In genomic region chr4:14744346-14744745, GRCh38 we compare ENCODE assay signal across 25 cellular contexts.
"Had no signal": no experiment of that assay in that cellular context is flagged by ENCODE, and none has a peak within 500 bp of the region (broad histone marks: within the 10 kb centered on the region; RNA-seq: fewer than 3 reads in every experiment).

No MANE protein-coding gene starts in this region.

- H3K4me3 ChIP-seq: breast epithelium, K562, SJSA1 had no signal

- H3K4me3 Mint-ChIP-seq: activated B cell treated with CpG ODN at 0.5 μM for 24 hours; activated CD4-positive, alpha-beta T cell treated with anti-CD3 and anti-CD28 coated beads, Interleukin-2, amount 10 ng/mL, durations not matched to agents 24 days and 14 days; activated CD8-positive, alpha-beta memory T cell treated with anti-CD3 and anti-CD28 coated beads, Interleukin-2, amount 10 ng/mL, durations not matched to agents 7 days and 5 days; activated naive CD8-positive, alpha-beta T cell treated with anti-CD3 and anti-CD28 coated beads, Interleukin-2, amount 50 U/mL, for 24 hours; activated T-cell treated with anti-CD3 and anti-CD28 coated beads, Interleukin-2, amount 50 U/mL, for 24 hours; activated T-helper 1 cell treated with anti-CD3 and anti-CD28 coated beads, Interleukin-12 subunit alpha, Interleukin-12 subunit beta, Interleukin-2, Interleukin-4 antibody, amounts not matched to agents 30 ng/mL and 10 ng/mL and 1 ng/mL, durations not matched to agents 14 hours and 24 hours and 36 hours; T-helper 1 cell treated with Interleukin-12 subunit alpha and Interleukin-12 subunit beta and Interleukin-4 antibody, amounts not matched to agents 30 μg/mL and 1 μg/mL, for 36 hours had no signal

- H3K27ac ChIP-seq: breast epithelium, SJSA1 had no signal

- H3K27ac Mint-ChIP-seq: activated B cell treated with CpG ODN at 0.5 μM for 24 hours; activated CD4-positive, alpha-beta T cell treated with anti-CD3 and anti-CD28 coated beads, Interleukin-2, amount 10 ng/mL, durations not matched to agents 24 days and 14 days; activated CD8-positive, alpha-beta memory T cell treated with anti-CD3 and anti-CD28 coated beads, Interleukin-2, amount 10 ng/mL, durations not matched to agents 7 days and 5 days; activated naive CD4-positive, alpha-beta T cell treated with anti-CD3 and anti-CD28 coated beads, Interleukin-2, amount 50 U/mL, for 72 hours; activated naive CD8-positive, alpha-beta T cell treated with anti-CD3 and anti-CD28 coated beads, Interleukin-2, amount 50 U/mL, for 24 hours; activated T-cell treated with anti-CD3 and anti-CD28 coated beads, Interleukin-2, amount 50 U/mL, for 24 hours; activated T-helper 1 cell treated with anti-CD3 and anti-CD28 coated beads, Interleukin-12 subunit alpha, Interleukin-12 subunit beta, Interleukin-2, Interleukin-4 antibody, amounts not matched to agents 30 ng/mL and 10 ng/mL and 1 ng/mL, durations not matched to agents 14 hours and 24 hours and 36 hours; T-helper 1 cell treated with Interleukin-12 subunit alpha and Interleukin-12 subunit beta and Interleukin-4 antibody, amounts not matched to agents 30 μg/mL and 1 μg/mL, for 36 hours had no signal

- H3K27me3 ChIP-seq: breast epithelium, SJSA1 had no signal

- H3K4me1 ChIP-seq: breast epithelium, SJSA1 had no signal

- H3K9me3 ChIP-seq: breast epithelium, SJSA1 had no signal

- H3K4me1 Mint-ChIP-seq: activated B cell treated with CpG ODN at 0.5 μM for 24 hours; activated CD4-positive, alpha-beta T cell treated with anti-CD3 and anti-CD28 coated beads, Interleukin-2, amount 10 ng/mL, durations not matched to agents 24 days and 14 days; activated CD8-positive, alpha-beta memory T cell treated with anti-CD3 and anti-CD28 coated beads, Interleukin-2, amount 10 ng/mL, durations not matched to agents 7 days and 5 days; activated naive CD8-positive, alpha-beta T cell treated with anti-CD3 and anti-CD28 coated beads, Interleukin-2, amount 50 U/mL, for 24 hours had no signal

- ATAC-seq: activated CD8-positive, alpha-beta memory T cell treated with anti-CD3 and anti-CD28 coated beads, Interleukin-2, amount 10 ng/mL, durations not matched to agents 7 days and 5 days; activated naive CD4-positive, alpha-beta T cell treated with anti-CD3 and anti-CD28 coated beads, Interleukin-2, amount 50 U/mL, for 72 hours; activated naive CD8-positive, alpha-beta T cell treated with anti-CD3 and anti-CD28 coated beads, Interleukin-2, amount 50 U/mL, for 24 hours; K562 had no signal

- H3K9me3 Mint-ChIP-seq: activated B cell treated with CpG ODN at 0.5 μM for 24 hours; activated CD4-positive, alpha-beta T cell treated with anti-CD3 and anti-CD28 coated beads, Interleukin-2, amount 10 ng/mL, durations not matched to agents 24 days and 14 days; activated naive CD4-positive, alpha-beta T cell treated with anti-CD3 and anti-CD28 coated beads, Interleukin-2, amount 50 U/mL, for 72 hours; activated naive CD8-positive, alpha-beta T cell treated with anti-CD3 and anti-CD28 coated beads, Interleukin-2, amount 50 U/mL, for 24 hours; activated T-cell treated with anti-CD3 and anti-CD28 coated beads, Interleukin-2, amount 50 U/mL, for 24 hours; activated T-helper 1 cell treated with anti-CD3 and anti-CD28 coated beads, Interleukin-12 subunit alpha, Interleukin-12 subunit beta, Interleukin-2, Interleukin-4 antibody, amounts not matched to agents 30 ng/mL and 10 ng/mL and 1 ng/mL, durations not matched to agents 14 hours and 24 hours and 36 hours; T-helper 1 cell treated with Interleukin-12 subunit alpha and Interleukin-12 subunit beta and Interleukin-4 antibody, amounts not matched to agents 30 μg/mL and 1 μg/mL, for 36 hours had no signal

- H3K36me3 ChIP-seq: breast epithelium, SJSA1 had no signal

- H3K27me3 Mint-ChIP-seq: activated CD4-positive, alpha-beta T cell treated with anti-CD3 and anti-CD28 coated beads, Interleukin-2, amount 10 ng/mL, durations not matched to agents 24 days and 14 days; activated CD8-positive, alpha-beta memory T cell treated with anti-CD3 and anti-CD28 coated beads, Interleukin-2, amount 10 ng/mL, durations not matched to agents 7 days and 5 days had no signal

- H3K36me3 Mint-ChIP-seq: activated CD8-positive, alpha-beta memory T cell treated with anti-CD3 and anti-CD28 coated beads, Interleukin-2, amount 10 ng/mL, durations not matched to agents 7 days and 5 days; activated naive CD4-positive, alpha-beta T cell treated with anti-CD3 and anti-CD28 coated beads, Interleukin-2, amount 50 U/mL, for 72 hours had no signal

- DNase-seq: activated B cell treated with CpG ODN at 0.5 μM for 24 hours; activated CD4-positive, alpha-beta T cell treated with anti-CD3 and anti-CD28 coated beads for 1 hour; activated CD4-positive, alpha-beta T cell treated with anti-CD3 and anti-CD28 coated beads, Interleukin-2, amount 10 ng/mL, durations not matched to agents 24 days and 14 days; activated CD4-positive, alpha-beta T cell treated with anti-CD3 and anti-CD28 coated beads, Interleukin-2, amount 50 U/mL, for 48 hours; activated CD8-positive, alpha-beta memory T cell treated with anti-CD3 and anti-CD28 coated beads, Interleukin-2, amount 10 ng/mL, durations not matched to agents 7 days and 5 days; activated effector memory CD4-positive, alpha-beta T cell treated with anti-CD3 and anti-CD28 coated beads, Interleukin-2, amount 50 U/mL, for 16 hours; activated naive CD4-positive, alpha-beta T cell treated with Interleukin-2 at 50 U/mL for 16 hours; activated naive CD8-positive, alpha-beta T cell treated with anti-CD3 and anti-CD28 coated beads, Interleukin-2, amount 50 U/mL, for 24 hours; activated T-cell treated with anti-CD3 and anti-CD28 coated beads, Interleukin-2, amount 50 U/mL, for 24 hours; amygdala; caudate nucleus; Karpas-422; NCI-H1048; NCI-H1694; NCI-H2029; NCI-H510A treated with DMSO at 0.1 percent for 48 hours; NCI-H69; NK-92 treated with Interleukin-12 subunit alpha and Interleukin-12 subunit beta, amount 100 ng/mL, for 24 hours; SHP77 had no signal
